ENCODE assay signal across 1 cellular context in the genomic region with DNA sequence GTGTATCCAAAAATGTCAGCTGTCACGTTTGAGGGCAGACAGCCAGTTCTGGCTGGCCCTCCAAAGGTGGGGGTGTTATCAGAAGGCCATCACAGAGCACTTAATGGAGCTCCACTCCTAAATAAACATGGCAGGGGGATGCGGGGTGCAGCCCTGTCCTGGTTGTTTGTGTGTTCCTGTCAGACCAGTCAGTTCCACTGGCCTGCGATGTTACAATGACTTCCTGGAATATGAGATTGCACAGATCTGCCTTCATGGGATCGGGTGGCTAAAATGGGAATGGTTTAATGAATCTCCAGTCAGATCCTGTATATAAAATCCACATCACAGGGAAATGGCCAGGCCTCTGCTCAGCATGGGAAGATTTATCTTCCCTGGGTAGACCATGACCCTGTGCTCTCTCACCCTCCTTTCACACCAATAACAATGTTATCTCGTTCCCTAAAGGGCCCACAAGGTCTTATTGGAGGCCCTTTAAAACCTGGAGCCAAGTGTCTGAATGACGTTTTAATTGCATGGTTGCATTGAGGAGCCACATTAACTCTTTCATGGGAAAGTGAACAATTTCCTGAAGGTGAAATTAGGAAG.
TF ChIP-seq lines count a peak whose summit lies in the region.

No MANE protein-coding gene starts in this region.

TF ChIP-seq in SK-N-SH, 30 proteins besides CTCF, POLR2A, EP300 and RAD21 (continued from another document):
- TF ChIP-seq YY1 (IDR thresholded peaks at IDR 0.05; ENCODE audit: low read depth) (no peak), FOSL2 (IDR thresholded peaks at IDR 0.05; ENCODE audit: borderline replicate concordance, low read depth) (no peak), FOXM1 (IDR thresholded peaks at IDR 0.05; ENCODE audit: low read depth) (no peak), SIN3A (IDR thresholded peaks at IDR 0.05; ENCODE audit: borderline replicate concordance, low read depth, low read length) (no peak), ELF1 (IDR thresholded peaks at IDR 0.05) (no peak), JUND (IDR thresholded peaks at IDR 0.05) (no peak), RCOR1 (IDR thresholded peaks at IDR 0.05; ENCODE audit: low read length) (no peak), MXI1 (IDR thresholded peaks at IDR 0.05; ENCODE audit: low read depth, low read length) (no peak), TEAD4 (IDR thresholded peaks at IDR 0.05; ENCODE audit: borderline replicate concordance, insufficient read depth) (no peak), GABPA (IDR thresholded peaks at IDR 0.05; ENCODE audit: low read depth) (no peak), RXRA (IDR thresholded peaks at IDR 0.05; ENCODE audit: borderline replicate concordance, low read depth) (no peak)
- TF ChIP-seq, protein P1, sequence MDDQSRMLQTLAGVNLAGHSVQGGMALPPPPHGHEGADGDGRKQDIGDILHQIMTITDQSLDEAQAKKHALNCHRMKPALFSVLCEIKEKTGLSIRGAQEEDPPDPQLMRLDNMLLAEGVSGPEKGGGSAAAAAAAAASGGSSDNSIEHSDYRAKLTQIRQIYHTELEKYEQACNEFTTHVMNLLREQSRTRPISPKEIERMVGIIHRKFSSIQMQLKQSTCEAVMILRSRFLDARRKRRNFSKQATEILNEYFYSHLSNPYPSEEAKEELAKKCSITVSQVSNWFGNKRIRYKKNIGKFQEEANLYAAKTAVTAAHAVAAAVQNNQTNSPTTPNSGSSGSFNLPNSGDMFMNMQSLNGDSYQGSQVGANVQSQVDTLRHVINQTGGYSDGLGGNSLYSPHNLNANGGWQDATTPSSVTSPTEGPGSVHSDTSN (IDR thresholded peaks at IDR 0.05), result no peak
- TF ChIP-seq, protein P2, sequence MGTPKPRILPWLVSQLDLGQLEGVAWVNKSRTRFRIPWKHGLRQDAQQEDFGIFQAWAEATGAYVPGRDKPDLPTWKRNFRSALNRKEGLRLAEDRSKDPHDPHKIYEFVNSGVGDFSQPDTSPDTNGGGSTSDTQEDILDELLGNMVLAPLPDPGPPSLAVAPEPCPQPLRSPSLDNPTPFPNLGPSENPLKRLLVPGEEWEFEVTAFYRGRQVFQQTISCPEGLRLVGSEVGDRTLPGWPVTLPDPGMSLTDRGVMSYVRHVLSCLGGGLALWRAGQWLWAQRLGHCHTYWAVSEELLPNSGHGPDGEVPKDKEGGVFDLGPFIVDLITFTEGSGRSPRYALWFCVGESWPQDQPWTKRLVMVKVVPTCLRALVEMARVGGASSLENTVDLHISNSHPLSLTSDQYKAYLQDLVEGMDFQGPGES (IDR thresholded peaks at IDR 0.05; ENCODE audit: low read depth, low read length), result no peak
- TF ChIP-seq, protein P3, sequence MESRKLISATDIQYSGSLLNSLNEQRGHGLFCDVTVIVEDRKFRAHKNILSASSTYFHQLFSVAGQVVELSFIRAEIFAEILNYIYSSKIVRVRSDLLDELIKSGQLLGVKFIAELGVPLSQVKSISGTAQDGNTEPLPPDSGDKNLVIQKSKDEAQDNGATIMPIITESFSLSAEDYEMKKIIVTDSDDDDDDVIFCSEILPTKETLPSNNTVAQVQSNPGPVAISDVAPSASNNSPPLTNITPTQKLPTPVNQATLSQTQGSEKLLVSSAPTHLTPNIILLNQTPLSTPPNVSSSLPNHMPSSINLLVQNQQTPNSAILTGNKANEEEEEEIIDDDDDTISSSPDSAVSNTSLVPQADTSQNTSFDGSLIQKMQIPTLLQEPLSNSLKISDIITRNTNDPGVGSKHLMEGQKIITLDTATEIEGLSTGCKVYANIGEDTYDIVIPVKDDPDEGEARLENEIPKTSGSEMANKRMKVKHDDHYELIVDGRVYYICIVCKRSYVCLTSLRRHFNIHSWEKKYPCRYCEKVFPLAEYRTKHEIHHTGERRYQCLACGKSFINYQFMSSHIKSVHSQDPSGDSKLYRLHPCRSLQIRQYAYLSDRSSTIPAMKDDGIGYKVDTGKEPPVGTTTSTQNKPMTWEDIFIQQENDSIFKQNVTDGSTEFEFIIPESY (IDR thresholded peaks at IDR 0.05; ENCODE audit: borderline replicate concordance, low read depth), result no peak
